Comparison of ENCODE assay signal across 17 cellular contexts in the genomic region with DNA sequence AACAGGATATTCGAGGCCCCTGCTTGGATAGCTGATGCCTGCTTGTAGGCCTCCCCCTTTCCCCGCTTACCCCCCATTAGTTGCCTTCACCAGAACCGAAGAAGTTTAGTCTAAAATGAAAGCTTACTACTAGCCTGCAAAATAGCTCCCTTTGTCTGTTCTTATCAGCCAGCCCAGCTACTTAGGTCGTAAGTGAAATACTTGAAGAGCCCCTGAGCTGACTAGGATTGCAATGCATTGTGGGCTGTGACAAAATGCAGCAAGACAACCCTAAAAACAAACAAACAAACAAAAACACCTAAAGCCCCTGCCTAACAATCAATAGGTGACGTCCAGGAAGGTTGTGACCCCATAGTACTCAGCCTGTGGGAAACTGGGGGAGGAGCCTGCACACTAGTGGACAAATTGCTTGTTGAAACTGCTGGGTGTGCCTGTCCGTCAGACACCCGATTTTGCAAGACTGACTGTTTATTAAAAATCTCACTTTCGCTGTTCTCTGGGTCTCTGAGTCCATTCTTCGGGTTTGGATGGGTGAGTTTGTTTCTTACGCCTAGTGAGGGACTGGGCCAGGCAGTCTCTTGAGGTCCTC.
DNase-seq lines count a peak whose midpoint lies in the region; ATAC-seq and TF ChIP-seq lines count a peak whose summit lies in the region.
"Had no signal": no experiment of that assay in that cellular context is flagged by ENCODE, and none has a peak within 500 bp of the region (broad histone marks: within the 10 kb centered on the region; RNA-seq: fewer than 3 reads in every experiment).

No MANE protein-coding gene starts in this region.

- peaks cover 86% of the 10 kb centered on the region for H3K4me1 ChIP-seq in KMS-11 (ENCODE audit: low read depth, poor library complexity, severe bottlenecking)
- peaks cover 99% of the 10 kb centered on the region for H3K4me1 ChIP-seq in OCI-LY3 (ENCODE audit: low read length)
- H3K4me1 ChIP-seq in left lung: peaks cover 0 to 4% of the 10 kb centered on the region in 2 donors
- H3K4me1 ChIP-seq: BE2C had no signal

- H4K20me1 ChIP-seq in KMS-11 (ENCODE audit: insufficient read depth) (no peaks in the 10 kb centered on the region), OCI-LY3 (ENCODE audit: insufficient read depth, low read length) (no peaks in the 10 kb centered on the region)

- no peaks in the 10 kb centered on the region for H3K9me3 ChIP-seq in OCI-LY3 (ENCODE audit: insufficient read depth, low read length)
- no peaks in the 10 kb centered on the region for H3K9me3 ChIP-seq in left lung
- H3K9me3 ChIP-seq: BE2C, ovary had no signal

- H3K27ac ChIP-seq in KMS-11 (peak overlapping the region; percentile 55; the same call in 1 of the 2 replicates), OCI-LY3 (ENCODE audit: low read length) (peak overlapping the region; percentile 100), left lung (peak overlapping the region in 1 of 2 donors; percentile 58)
- H3K27ac ChIP-seq: ovary had no signal

- H3K9ac ChIP-seq in KMS-11 (no peak overlapping the region), OCI-LY3 (ENCODE audit: low read length) (peak overlapping the region; percentile 65)

- intact Hi-C loops in left lung (cut with DNase I): no loop called here

- peak; percentile 72 for ATAC-seq in left lung
- ATAC-seq in HG02852 (IDR thresholded peaks at IDR 0.05; ENCODE audit: unreplicated experiment): no peak
- ATAC-seq: HCT116, left colon, Right ventricle myocardium inferior, T-cell had no signal

- DNase-seq in left lung (no peak), NCI-H1092 (lab: John Stamatoyannopoulos, UW) (no peak)
- peak; percentile 6 for DNase-seq in stimulated activated CD8-positive, alpha-beta memory T cell treated with anti-CD3 and anti-CD28 coated beads, Interleukin-4, amount 100 ng/mL, for 48 hours
- DNase-seq in stimulated activated CD4-positive, alpha-beta T cell treated with anti-CD3 and anti-CD28 coated beads, Interleukin-12 subunit alpha, Interleukin-12 subunit beta, amount 100 ng/mL, for 4 hours: no peak
- DNase-seq: activated CD4-positive, alpha-beta memory T cell treated with anti-CD3 and anti-CD28 coated beads for 36 hours; BE2C; KBM-7; left colon; NCI-H1105 treated with DMSO at 0.1 percent for 48 hours; ovary; stimulated activated CD4-positive, alpha-beta T cell treated with anti-CD3 and anti-CD28 coated beads, Interleukin-4, amount 100 ng/mL, for 1 hour; T-cell had no signal

- no peaks in the 10 kb centered on the region for H3K27me3 ChIP-seq in KMS-11 (ENCODE audit: insufficient read depth, low read depth)
- H3K27me3 ChIP-seq in OCI-LY3 (ENCODE audit: low read depth, low read length): no peaks in the 10 kb centered on the region
- H3K27me3 ChIP-seq in left lung: no peaks in the 10 kb centered on the region
- H3K27me3 ChIP-seq: BE2C, ovary had no signal

- H3K4me2 ChIP-seq in KMS-11 (peak overlapping the region; percentile 52; the same call in 1 of the 2 replicates), OCI-LY3 (ENCODE audit: low read length) (peak overlapping the region; percentile 59)

- no peak for TF ChIP-seq CTCF in KMS-11 (conservative IDR thresholded peaks at IDR 0.05; ENCODE audit: low read depth, low read length)
- TF ChIP-seq CTCF in OCI-LY3 (IDR thresholded peaks at IDR 0.05; ENCODE audit: low read depth, low read length): no peak
- TF ChIP-seq CTCF in left lung (IDR thresholded peaks at IDR 0.05): no peak

- H3K36me3 ChIP-seq in KMS-11 (ENCODE audit: insufficient read depth) (no peaks in the 10 kb centered on the region), OCI-LY3 (replicated peaks; ENCODE audit: low read depth, low read length) (peaks cover 42% of the 10 kb centered on the region), left lung (no peaks in the 10 kb centered on the region)
- H3K36me3 ChIP-seq: BE2C, ovary had no signal

- H2AFZ ChIP-seq in KMS-11 (ENCODE audit: low read depth) (peak overlapping the region; percentile 32; the same call in 1 of the 2 replicates), OCI-LY3 (ENCODE audit: low read depth, low read length) (no peak overlapping the region)

- H3K4me3 ChIP-seq in KMS-11 (IDR thresholded peaks at IDR 0.05; ENCODE audit: insufficient read depth, low read depth, low read length) (no peak overlapping the region), OCI-LY3 (ENCODE audit: low read length) (peak overlapping the region; percentile 12; the same call in 1 of the 2 replicates), left lung (no peak overlapping the region)
- H3K4me3 ChIP-seq: ovary had no signal

- H3K79me2 ChIP-seq in KMS-11 (ENCODE audit: insufficient read depth, low read depth) (no peaks in the 10 kb centered on the region), OCI-LY3 (ENCODE audit: low read length) (peaks cover 51% of the 10 kb centered on the region)
